Comparison of ENCODE assay signal across 28 cellular contexts in genomic region chr1:182680408-182680807, GRCh38. TPM values are rescaled to one million over a fixed set of nuclear protein-coding genes. Genes with fewer than 3 reads are reported as not detected.
"Had no signal": no experiment of that assay in that cellular context is flagged by ENCODE, and none has a peak within 500 bp of the region (broad histone marks: within the 10 kb centered on the region; RNA-seq: fewer than 3 reads in every experiment).

No MANE protein-coding gene starts in this region.

- H3K27ac Mint-ChIP-seq: neural progenitor cell had no signal

- H3K4me1 ChIP-seq: transverse colon had no signal

- H3K36me3 Mint-ChIP-seq: natural killer cell treated with Interleukin-12 subunit alpha and Interleukin-12 subunit beta and Interleukin-15 and Interleukin-18, amount 100 ng/mL, for 72 hours; neural progenitor cell had no signal

- H3K27me3 ChIP-seq: ovary, right atrium auricular region had no signal

- H3K27ac ChIP-seq: heart left ventricle, neural progenitor cell, ovary, right atrium auricular region, sigmoid colon, skin epidermis, stomach, thoracic aorta, transverse colon had no signal

- H3K9me3 Mint-ChIP-seq: natural killer cell treated with Interleukin-12 subunit alpha and Interleukin-12 subunit beta and Interleukin-15 and Interleukin-18, amount 100 ng/mL, for 72 hours; neural progenitor cell had no signal

- H3K9ac ChIP-seq: neural progenitor cell had no signal

- H3K9me3 ChIP-seq: heart left ventricle, ovary, right atrium auricular region, sigmoid colon, stomach, thoracic aorta, transverse colon had no signal

- H3K4me3 ChIP-seq: dorsolateral prefrontal cortex, heart left ventricle, lung, neural progenitor cell, ovary, right atrium auricular region, sigmoid colon, skin epidermis, stomach, thoracic aorta, transverse colon had no signal

- H3K4me3 Mint-ChIP-seq: neural progenitor cell had no signal

- FAIRE-seq: frontal cortex had no signal

- DNase-seq: dorsolateral prefrontal cortex; effector CD8-positive, alpha-beta T cell; heart left ventricle; hippocampal formation; left colon; left ventricle myocardium superior; mesenchymal stem cell; midbrain; nucleus accumbens; ovary; sigmoid colon; stimulated activated CD4-positive, alpha-beta T cell treated with anti-CD3 and anti-CD28 coated beads, Interleukin-2, amount 100 ng/mL, for 24 hours; stimulated activated CD4-positive, alpha-beta T cell treated with anti-CD3 and anti-CD28 coated beads, Interleukin-4, amount 100 ng/mL, for 4 hours; stimulated activated naive CD4-positive, alpha-beta T cell; stomach; substantia nigra; transverse colon had no signal

- H3K4me2 ChIP-seq: neural progenitor cell had no signal

- H3K36me3 ChIP-seq: heart left ventricle, neural progenitor cell, ovary, right atrium auricular region, sigmoid colon, stomach, thoracic aorta, transverse colon had no signal

RNA-seq across cellular contexts. Expression of gene RGS8, which starts 4.0 kb away (rescaled TPM):
- total RNA-seq: esophagus mucosa; fibroblast of lung; glomerular endothelial cell; left colon; left ventricle myocardium superior; natural killer cell treated with Interleukin-12 subunit alpha and Interleukin-12 subunit beta and Interleukin-15 and Interleukin-18, amount 100 ng/mL, for 72 hours; stomach; thoracic aorta; ureter had no signal
- polyA plus RNA-seq: fibroblast of lung, heart left ventricle, stomach had no signal
